7 cellular contexts compared by ENCODE assay signal in genomic region chr6:47481213-47481612, GRCh38. TPM values are rescaled to one million over a fixed set of nuclear protein-coding genes. Genes with fewer than 3 reads are reported as not detected.
DNase-seq lines count a peak whose midpoint lies in the region; FAIRE-seq and TF ChIP-seq lines count a peak whose summit lies in the region.
"Not testable (repeated sequence)": the region's sequence is repeated elsewhere in the genome, so short reads cannot be mapped to it uniquely, and the experiment has no call there.

No MANE protein-coding gene starts in this region.

- intact Hi-C loops in MCF 10A (cut with micrococcal nuclease), result not testable (repeated sequence)

- H3K4me1 ChIP-seq in CD8-positive, alpha-beta memory T cell (ENCODE audit: insufficient read depth, low read length), result peaks cover 57% of the 10 kb centered on the region
- not testable (repeated sequence) for H3K4me1 ChIP-seq in H9 (ENCODE audit: insufficient read depth, low read length); trophoblast cell (ENCODE audit: control insufficient read depth in 1 of 2, insufficient read depth in 2 of 2, low read length in 2 of 2)
- peaks cover 59% of the 10 kb centered on the region for H3K4me1 ChIP-seq in OCI-LY1 (ENCODE audit: insufficient read depth, low read length, severe bottlenecking)
- peaks cover 55% of the 10 kb centered on the region for H3K4me1 ChIP-seq in keratinocyte (ENCODE audit: control insufficient read depth, extremely low read depth, insufficient read depth, low read length)

- CTCF ChIA-PET in CD8-positive, alpha-beta memory T cell (lab: Charles Lee), result not testable (repeated sequence)
- CTCF ChIA-PET in MCF 10A (lab: Yijun Ruan, JAX), result interaction anchor here (0.6 to 6.7 kb wide), 4 partner anchors 45 to 1287 kb away, joined by 3 to 41 read pairs (median 3); no protein-coding TSS in a partner anchor

- H3K23ac ChIP-seq in H9 (ENCODE audit: insufficient read length, low read depth, low read length); trophoblast cell (ENCODE audit: low read length): not testable (repeated sequence)

- dilution Hi-C loops in keratinocyte (cut with MboI; ENCODE audit: extremely low pct_ligation_motif_present, low sequenced_read_pairs), result not testable (repeated sequence)

- not testable (repeated sequence) for TF ChIP-seq CTCF in H9 (conservative IDR thresholded peaks at IDR 0.05); OCI-LY1 (IDR thresholded peaks at IDR 0.05; ENCODE audit: low read length); MCF 10A (IDR thresholded peaks at IDR 0.05; ENCODE audit: unreplicated experiment); keratinocyte (optimal IDR thresholded peaks at IDR 0.05 in 1 of 3, IDR thresholded peaks at IDR 0.05 in 1 of 3, conservative IDR thresholded peaks at IDR 0.05 in 1 of 3; ENCODE audit: extremely low read depth in 1 of 3, insufficient read depth in 2 of 3, low read length in 3 of 3)

- 100% methylated on average over 1 of the region's 8 CpGs for WGBS in H9 (ENCODE audit: extremely low coverage, insufficient read length, low lambda C conversion rate)
- WGBS in trophoblast cell (ENCODE audit: extremely low coverage, insufficient coverage, insufficient read length), result no CpG with 5 or more reads among the region's 8 CpGs

- not testable (repeated sequence) for H3K9me3 ChIP-seq in CD8-positive, alpha-beta memory T cell (ENCODE audit: low read length); H9 (ENCODE audit: control insufficient read depth, low read depth, low read length); OCI-LY1 (ENCODE audit: low read length); keratinocyte (ENCODE audit: control insufficient read depth, low read depth, low read length); trophoblast cell (ENCODE audit: insufficient read depth, low read depth, low read length)

- H3K9me3 Mint-ChIP-seq in CD8-positive, alpha-beta memory T cell; H9; activated naive CD8-positive, alpha-beta T cell (ENCODE audit: low read depth); MCF 10A (ENCODE audit: unreplicated experiment): not testable (repeated sequence)

- H3K56ac ChIP-seq in H9 (ENCODE audit: insufficient read length, low read depth, low read length), result not testable (repeated sequence)

- not testable (repeated sequence) for H3K27me3 Mint-ChIP-seq in CD8-positive, alpha-beta memory T cell; H9 (ENCODE audit: low read depth); activated naive CD8-positive, alpha-beta T cell; MCF 10A (ENCODE audit: insufficient read depth, unreplicated experiment)

- H2BK15ac ChIP-seq in H9 (ENCODE audit: low read depth, low read length), result not testable (repeated sequence)

- H3K18ac ChIP-seq in H9 (ENCODE audit: insufficient read length, low read depth, low read length); trophoblast cell (ENCODE audit: low read length): not testable (repeated sequence)

- not testable (repeated sequence) for H3F3A ChIP-seq in OCI-LY1 (ENCODE audit: insufficient read depth, low read length)

- H3K79me2 ChIP-seq in H9 (ENCODE audit: insufficient read depth, low read length) (peaks cover 61% of the 10 kb centered on the region; the same call in 1 of the 2 replicates), OCI-LY1 (ENCODE audit: insufficient read depth, low read length) (peaks cover 79% of the 10 kb centered on the region), keratinocyte (ENCODE audit: control insufficient read depth, insufficient read depth, low read length) (peaks cover 79% of the 10 kb centered on the region), trophoblast cell (ENCODE audit: control insufficient read depth, insufficient read depth, low read length, poor library complexity) (peaks cover 19% of the 10 kb centered on the region)

- peaks cover 62 to 81% (median 81%) of the 10 kb centered on the region in 3 donors for H3K4me1 Mint-ChIP-seq in CD8-positive, alpha-beta memory T cell
- H3K4me1 Mint-ChIP-seq in H9, result peaks cover 51 to 59% of the 10 kb centered on the region in 2 experiments
- peaks cover 68% of the 10 kb centered on the region for H3K4me1 Mint-ChIP-seq in activated naive CD8-positive, alpha-beta T cell (ENCODE audit: low read depth)
- H3K4me1 Mint-ChIP-seq in MCF 10A (ENCODE audit: insufficient read depth, unreplicated experiment), result peaks cover 48% of the 10 kb centered on the region

- BruUV-seq in MCF 10A (replicated peaks; lab: Mats Ljungman, UMichigan), result not testable (repeated sequence)

- H3K36me3 ChIP-seq in CD8-positive, alpha-beta memory T cell (ENCODE audit: insufficient read depth, low read length); keratinocyte (ENCODE audit: control insufficient read depth in 2 of 2, extremely low read depth in 1 of 2, insufficient read depth in 2 of 2, low read length in 2 of 2); trophoblast cell (ENCODE audit: control insufficient read depth in 1 of 2, insufficient read depth in 2 of 2, low read length in 2 of 2): not testable (repeated sequence)
- peaks cover 12% of the 10 kb centered on the region; the same call in 1 of the 2 replicates for H3K36me3 ChIP-seq in OCI-LY1 (ENCODE audit: insufficient read depth, low read length)

- H3K14ac ChIP-seq in H9 (ENCODE audit: insufficient read depth, low read length); trophoblast cell (ENCODE audit: low read length): not testable (repeated sequence)

- H2BK12ac ChIP-seq in H9 (ENCODE audit: insufficient read length, low read depth, low read length); trophoblast cell (ENCODE audit: low read length): not testable (repeated sequence)

- not testable (repeated sequence) for H4K8ac ChIP-seq in H9 (replicated peaks; ENCODE audit: insufficient read length, low read depth, low read length); trophoblast cell (ENCODE audit: low read depth, low read length)

- not testable (repeated sequence) for H3K4ac ChIP-seq in H9 (ENCODE audit: low read depth, low read length)
- peak overlapping the region; percentile 86 for H3K4ac ChIP-seq in trophoblast cell (ENCODE audit: low read depth, low read length)

- H3K4me2 ChIP-seq in H9 (ENCODE audit: insufficient read depth, insufficient read length, low read length); trophoblast cell (ENCODE audit: low read length): not testable (repeated sequence)
- peak overlapping the region; percentile 87 for H3K4me2 ChIP-seq in OCI-LY1 (ENCODE audit: low read length)
- peak overlapping the region; percentile 90 for H3K4me2 ChIP-seq in keratinocyte (ENCODE audit: control insufficient read depth, extremely low read depth, insufficient read depth, low read depth, low read length)

- H4K5ac ChIP-seq in H9 (ENCODE audit: insufficient read length, low read depth, low read length), result not testable (repeated sequence)

- not testable (repeated sequence) for DNase-seq in CD8-positive, alpha-beta memory T cell; H9; MCF 10A (ENCODE audit: unreplicated experiment); keratinocyte (ENCODE audit: low read depth, low spot score); trophoblast cell

- H3K9me2 ChIP-seq in OCI-LY1 (ENCODE audit: low read depth, low read length), result not testable (repeated sequence)

- H3K79me1 ChIP-seq in H9 (ENCODE audit: insufficient read depth, low read depth, low read length, poor library complexity, severe bottlenecking), result not testable (repeated sequence)
- H3K79me1 ChIP-seq in trophoblast cell (ENCODE audit: low read length), result peaks cover 12% of the 10 kb centered on the region

- H4K12ac ChIP-seq in trophoblast cell (ENCODE audit: low read depth, low read length), result not testable (repeated sequence)

- H3K36me3 Mint-ChIP-seq in CD8-positive, alpha-beta memory T cell; H9 (ENCODE audit: insufficient read depth in 1 of 3, low read depth in 3 of 3); activated naive CD8-positive, alpha-beta T cell; MCF 10A (ENCODE audit: insufficient read depth, unreplicated experiment): not testable (repeated sequence)

- H4K91ac ChIP-seq in H9 (ENCODE audit: insufficient read length, low read depth, low read length); trophoblast cell (ENCODE audit: low read depth, low read length): not testable (repeated sequence)

- not testable (repeated sequence) for H3K27me3 ChIP-seq in CD8-positive, alpha-beta memory T cell (ENCODE audit: insufficient read depth, low read length, poor library complexity, severe bottlenecking); H9 (ENCODE audit: insufficient read depth, low read length); OCI-LY1 (ENCODE audit: insufficient read depth, low read length); keratinocyte (ENCODE audit: control insufficient read depth, extremely low read depth, insufficient read depth, low read length); trophoblast cell (ENCODE audit: insufficient read depth, low read length)

- H3K23me2 ChIP-seq in H9 (ENCODE audit: insufficient read length, low read depth, low read length, poor library complexity, severe bottlenecking), result peaks cover 15% of the 10 kb centered on the region

- peak overlapping the region; percentile 96 for H3K27ac ChIP-seq in CD8-positive, alpha-beta memory T cell (ENCODE audit: low read depth, low read length)
- not testable (repeated sequence) for H3K27ac ChIP-seq in H9 (ENCODE audit: insufficient read length, low read depth, low read length); keratinocyte (ENCODE audit: control insufficient read depth, insufficient read depth, low read length); trophoblast cell (ENCODE audit: low read depth, low read length)
- peak overlapping the region; percentile 90 for H3K27ac ChIP-seq in OCI-LY1 (ENCODE audit: low read depth, low read length, poor library complexity, severe bottlenecking)

- peak overlapping the region in 3 of 7 donors; percentile 29 to 66 (median 44) for H3K4me3 Mint-ChIP-seq in CD8-positive, alpha-beta memory T cell
- H3K4me3 Mint-ChIP-seq in H9 (peak overlapping the region; percentile 24 to 99; a peak in 3 of 5 replicates), MCF 10A (ENCODE audit: unreplicated experiment) (peak overlapping the region; percentile 87)
- peak overlapping the region; percentile 43 for H3K4me3 Mint-ChIP-seq in activated naive CD8-positive, alpha-beta T cell

- H3K4me3 ChIP-seq in CD8-positive, alpha-beta memory T cell (ENCODE audit: low read length); keratinocyte (ENCODE audit: control insufficient read depth in 2 of 3, extremely low read depth in 1 of 3, insufficient read depth in 2 of 3, low read depth in 1 of 3, low read length in 3 of 3); trophoblast cell (ENCODE audit: low read depth, low read length): not testable (repeated sequence)
- H3K4me3 ChIP-seq in OCI-LY1 (ENCODE audit: low read depth, low read length, poor library complexity, severe bottlenecking), result peak overlapping the region; percentile 96

- H2AFZ ChIP-seq in H9 (ENCODE audit: low read length); OCI-LY1 (ENCODE audit: low read length); keratinocyte (ENCODE audit: control insufficient read depth, low read length); trophoblast cell (ENCODE audit: insufficient read depth, low read length, poor library complexity): not testable (repeated sequence)

- H3K27ac Mint-ChIP-seq in CD8-positive, alpha-beta memory T cell; activated naive CD8-positive, alpha-beta T cell; MCF 10A (ENCODE audit: low read depth, unreplicated experiment): not testable (repeated sequence)
- H3K27ac Mint-ChIP-seq in H9, result peak overlapping the region in 1 of 3 experiments; percentile 65; a peak in 1 of 7 replicates

- not testable (repeated sequence) for H2BK5ac ChIP-seq in H9 (ENCODE audit: insufficient read length, low read length); trophoblast cell (ENCODE audit: low read depth, low read length, poor library complexity)

- H3T11ph ChIP-seq in H9 (ENCODE audit: low read length), result not testable (repeated sequence)

- not testable (repeated sequence) for H2BK120ac ChIP-seq in H9 (ENCODE audit: low read depth, low read length, poor library complexity, severe bottlenecking); trophoblast cell (ENCODE audit: insufficient read depth, low read length, poor library complexity)

- H4K20me1 ChIP-seq in H9 (ENCODE audit: control insufficient read depth, insufficient read depth, insufficient read length); OCI-LY1 (ENCODE audit: insufficient read depth, low read length): not testable (repeated sequence)
- H4K20me1 ChIP-seq in keratinocyte (ENCODE audit: control insufficient read depth, extremely low read depth, insufficient read depth, low read length), result peaks cover 15% of the 10 kb centered on the region

- POLR2A ChIA-PET in CD8-positive, alpha-beta memory T cell (lab: Charles Lee), result not testable (repeated sequence)
- POLR2A ChIA-PET in MCF 10A (lab: Yijun Ruan, JAX), result interaction anchor here (1.1 kb wide), 1 partner anchor 67 kb away, joined by 5 read pairs; no protein-coding TSS in a partner anchor

- not testable (repeated sequence) for FAIRE-seq in keratinocyte (lab: Jason Lieb, UNC)

- H2AK5ac ChIP-seq in H9 (ENCODE audit: insufficient read length, low read length); trophoblast cell (ENCODE audit: low read length): not testable (repeated sequence)

- not testable (repeated sequence) for H3K9ac ChIP-seq in H9 (ENCODE audit: extremely low read depth, insufficient read length, low read length); keratinocyte (ENCODE audit: control insufficient read depth, extremely low read depth, insufficient read depth, low read length); trophoblast cell (ENCODE audit: low read length)
- peak overlapping the region; percentile 97; the same call in 1 of the 2 replicates for H3K9ac ChIP-seq in OCI-LY1 (ENCODE audit: low read length)

- not testable (repeated sequence) for H2BK20ac ChIP-seq in H9 (ENCODE audit: low read depth, low read length, poor library complexity, severe bottlenecking)

- H3K9me1 ChIP-seq in keratinocyte (ENCODE audit: control insufficient read depth, extremely low read depth, insufficient read depth, low read length), result not testable (repeated sequence)

RNA-seq across cellular contexts. Expression of gene CD2AP, which starts 3.6 kb away (rescaled TPM):
- 10 to 100 TPM; 28.8 to 30.7 TPM for total RNA-seq in CD8-positive, alpha-beta memory T cell
- 9.3 TPM for polyA plus RNA-seq in CD8-positive, alpha-beta memory T cell
- total RNA-seq in H9 (2021) (50.1 and 50.5 TPM in 2 replicates), MCF 10A (2022) (35.7 and 40.3 TPM in 2 replicates)
- 13.7 to 23.9 TPM (median 15.9 TPM) in 3 replicates for polyA plus RNA-seq in keratinocyte
- polyA plus RNA-seq in keratinocyte (2011; ENCODE audit: low read depth), result 82.9 TPM
- 14.4 and 25.9 TPM in 2 replicates for polyA plus RNA-seq in keratinocyte (2011; cell fraction: cytosol; rRNA removed)
- 15.8 and 22.2 TPM in 2 replicates for polyA plus RNA-seq in keratinocyte (2011; cell fraction: nucleus; rRNA removed)
- 15.2 and 21.2 TPM in 2 replicates for polyA plus RNA-seq in keratinocyte (2012; ENCODE audit: low replicate concordance)
- 2.0 to 13.8 TPM (median 6.8 TPM) in 3 replicates for polyA minus RNA-seq in keratinocyte
- polyA minus RNA-seq in keratinocyte (2011; cell fraction: cytosol; rRNA and poly(A)+ RNA removed), result 15.9 TPM
- 20.0 and 33.7 TPM in 2 replicates for polyA minus RNA-seq in keratinocyte (2011; cell fraction: nucleus; rRNA and poly(A)+ RNA removed)
- polyA plus RNA-seq in trophoblast cell (2013), result 26.6 and 27.1 TPM in 2 replicates
